Comparison of ENCODE assay signal across 26 cellular contexts in the genomic region with DNA sequence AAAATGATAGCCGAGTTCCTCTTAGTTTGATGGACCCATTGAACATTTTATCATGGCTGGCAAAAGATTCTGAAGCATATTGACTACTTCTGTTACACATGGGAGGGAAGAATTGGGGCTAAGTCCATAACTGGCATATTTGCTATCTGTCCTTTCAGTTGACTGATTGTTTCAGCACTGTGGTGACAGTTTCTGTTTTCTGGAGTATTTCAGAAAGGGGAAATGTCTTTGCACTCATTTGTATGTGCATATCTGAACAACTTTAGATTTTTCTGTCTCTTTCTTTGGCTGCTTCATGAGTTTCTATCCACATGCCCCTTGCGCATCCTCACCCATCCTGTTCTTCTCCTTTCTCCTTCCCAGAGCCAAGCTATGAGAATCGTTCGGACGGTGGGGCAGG. TPM values are rescaled to one million over a fixed set of nuclear protein-coding genes. Genes with fewer than 3 reads are reported as not detected.
"Had no signal": no experiment of that assay in that cellular context is flagged by ENCODE, and none has a peak within 500 bp of the region (broad histone marks: within the 10 kb centered on the region; RNA-seq: fewer than 3 reads in every experiment).

No MANE protein-coding gene starts in this region.

- H3K9me3 ChIP-seq: SK-N-SH had no signal

- H3K4me3 ChIP-seq: PC-9 had no signal

- H3K4me2 ChIP-seq: KMS-11, PC-9, SK-N-SH had no signal

- H3K27ac ChIP-seq: KMS-11, PC-9 had no signal

- H3K9ac ChIP-seq: KMS-11, SK-N-SH had no signal

- H2AFZ ChIP-seq: PC-9 had no signal

- DNase-seq: IMR-90; Kasumi-1; MM.1S; NCI-H1092 treated with DMSO at 0.1 percent for 48 hours; NCI-H1436; NCI-H187; NCI-H2029; NCI-H2081 treated with DMSO at 0.1 percent for 48 hours; NCI-H2171; NCI-H226; NCI-H446; NCI-H510A; NCI-H524 treated with DMSO at 0.1 percent for 48 hours; NCI-H69; NCI-H774; NK-92 treated with Interleukin-12 subunit alpha and Interleukin-12 subunit beta, amount 100 ng/mL, for 24 hours; PC-9; RPMI8226; SHP77; SK-N-SH; SW 1271 had no signal

RNA-seq across cellular contexts. Expression of a gene that starts 33.2 kb away (rescaled TPM):
- total RNA-seq: HepG2, HT1080, IMR-90, M059J, OCI-LY7, PC-9 had no signal
- polyA plus RNA-seq: HepG2, IMR-90, SK-N-SH had no signal

RNA-seq across cellular contexts. Expression of a gene that starts 38.1 kb away (rescaled TPM):
- total RNA-seq: OCI-LY7 had no signal
